Comparison of ENCODE assay signal across 8 cellular contexts in genomic region chr12:40105265-40105514, GRCh38. TPM values are rescaled to one million over a fixed set of nuclear protein-coding genes. Genes with fewer than 3 reads are reported as not detected.
DNase-seq lines count a peak whose midpoint lies in the region; ATAC-seq and TF ChIP-seq lines count a peak whose summit lies in the region.

No MANE protein-coding gene starts in this region.

- H3K9me3 ChIP-seq in prostate gland = no peaks in the 10 kb centered on the region

- H3K4me1 ChIP-seq in prostate gland (replicated peaks) = no peaks in the 10 kb centered on the region

- peak overlapping the region; percentile 69 to 87 for H3K4me3 ChIP-seq in prostate gland

- peak; percentile 57 for ATAC-seq in GM18511 (IDR thresholded peaks at IDR 0.05; ENCODE audit: unreplicated experiment)
- ATAC-seq in HG02970 (IDR thresholded peaks at IDR 0.05; ENCODE audit: low FRiP score, unreplicated experiment) = peak; percentile 43
- peak; percentile 64 for ATAC-seq in Right ventricle myocardium superior (ENCODE audit: poor library complexity)
- ATAC-seq in HG03139 (IDR thresholded peaks at IDR 0.05; ENCODE audit: unreplicated experiment) = no peak
- no peak for ATAC-seq in GM21528 (IDR thresholded peaks at IDR 0.05; ENCODE audit: low FRiP score, unreplicated experiment)

- H3K27me3 ChIP-seq in prostate gland (replicated peaks; ENCODE audit: insufficient read depth) = no peaks in the 10 kb centered on the region

- under 1% methylated on average over 22 of the region's 26 CpGs for WGBS in prostate gland

- peak overlapping the region; percentile 59 for H3K27ac ChIP-seq in VCaP
- peak overlapping the region; percentile 74 to 78 for H3K27ac ChIP-seq in prostate gland

- no peak for TF ChIP-seq POLR2A in prostate gland (IDR thresholded peaks at IDR 0.05)

- no peaks in the 10 kb centered on the region for H3K36me3 ChIP-seq in prostate gland

- TF ChIP-seq CTCF in VCaP (conservative IDR thresholded peaks at IDR 0.05) = 0 out of 2 replicates have a peak, but pooled peaks have one; percentile 3
- TF ChIP-seq CTCF in prostate gland (IDR thresholded peaks at IDR 0.05) = no peak

- intact Hi-C loops in Right ventricle myocardium superior (cut with DNase I) = loop anchor here (5.0 kb wide), 1 partner anchor 338 kb away; no protein-coding TSS in a partner anchor
- intact Hi-C loops in prostate gland (cut with DNase I) = loop anchor here (5.0 kb wide), 2 partner anchors 73 to 117 kb away; partner anchors contain the start of gene LRRK2

- no peak for DNase-seq in Right ventricle myocardium superior
- peak; percentile 21 for DNase-seq in prostate gland (ENCODE audit: low spot score)
- DNase-seq in NCI-H187 (lab: John Stamatoyannopoulos, UW) = no peak

RNA-seq across cellular contexts. Expression of gene SLC2A13, which starts 0.7 kb away (rescaled TPM):
- total RNA-seq in Right ventricle myocardium superior (6.6 TPM), prostate gland (10 to 100 TPM in 1 of 2 donors, 1 to 10 TPM in 1; 5.9 to 13.7 TPM)

Comparison
In these comparisons a context has a peak if more than half of its experiments do, and no peak if none do; other contexts are left out.
1. ATAC-seq: peak in GM18511 (single experiment), HG02970 (single experiment) and Right ventricle myocardium superior (single experiment); none in HG03139 (single experiment) and GM21528 (single experiment).